In genomic region chr3:68997887-68998286, GRCh38 we compare ENCODE assay signal across 22 cellular contexts. TPM values are rescaled to one million over a fixed set of nuclear protein-coding genes. Genes with fewer than 3 reads are reported as not detected.
DNase-seq lines count a peak whose midpoint lies in the region; ATAC-seq and TF ChIP-seq lines count a peak whose summit lies in the region.
"Had no signal": no experiment of that assay in that cellular context is flagged by ENCODE, and none has a peak within 500 bp of the region (broad histone marks: within the 10 kb centered on the region; RNA-seq: fewer than 3 reads in every experiment).

No MANE protein-coding gene starts in this region.

- peak; percentile 86 for ATAC-seq in activated CD8-positive, alpha-beta memory T cell treated with anti-CD3 and anti-CD28 coated beads, Interleukin-2, amount 10 ng/mL, durations not matched to agents 7 days and 5 days
- ATAC-seq in HG03439 (IDR thresholded peaks at IDR 0.05; ENCODE audit: unreplicated experiment): peak; percentile 87
- peak; percentile 72 for ATAC-seq in central memory CD8-positive, alpha-beta T cell (replicated peaks; ENCODE audit: extremely low read depth, poor library complexity, severe bottlenecking)
- peak; percentile 94 for ATAC-seq in stimulated activated effector memory CD8-positive, alpha-beta T cell treated with anti-CD3 and anti-CD28 coated beads, Interleukin-12 subunit alpha, Interleukin-12 subunit beta, amount 100 ng/mL, for 72 hours
- ATAC-seq: A549; SK-N-SH treated with all-trans-retinoic acid at 6 μM for 48 hours; stimulated activated memory B cell treated with anti-CD40 and anti-IgM and Interleukin-4, amounts not matched to agents 10 μg/mL and 1 μg/mL and 100 μg/mL, for 72 hours had no signal

- no peaks in the 10 kb centered on the region for H3K9me3 Mint-ChIP-seq in activated CD8-positive, alpha-beta memory T cell treated with anti-CD3 and anti-CD28 coated beads, Interleukin-2, amount 10 ng/mL, durations not matched to agents 7 days and 5 days (ENCODE audit: low read depth)
- no peaks in the 10 kb centered on the region for H3K9me3 Mint-ChIP-seq in central memory CD8-positive, alpha-beta T cell
- H3K9me3 Mint-ChIP-seq in stimulated activated effector memory CD8-positive, alpha-beta T cell treated with anti-CD3 and anti-CD28 coated beads, Interleukin-12 subunit alpha, Interleukin-12 subunit beta, amount 100 ng/mL, for 72 hours: no peaks in the 10 kb centered on the region
- no peaks in the 10 kb centered on the region for H3K9me3 Mint-ChIP-seq in Caco-2 (ENCODE audit: unreplicated experiment)
- no peaks in the 10 kb centered on the region for H3K9me3 Mint-ChIP-seq in MCF 10A (ENCODE audit: unreplicated experiment)
- H3K9me3 Mint-ChIP-seq: activated CD4-positive, alpha-beta T cell treated with anti-CD3 and anti-CD28 coated beads, Interleukin-2, amount 10 ng/mL, durations not matched to agents 24 days and 14 days; immature natural killer cell had no signal

- intact Hi-C loops in Caco-2 (cut with micrococcal nuclease; ENCODE audit: unreplicated experiment) (no loop called here), MCF 10A (cut with micrococcal nuclease) (no loop called here)

- peak overlapping the region; percentile 39 for H3K27ac Mint-ChIP-seq in activated CD8-positive, alpha-beta memory T cell treated with anti-CD3 and anti-CD28 coated beads, Interleukin-2, amount 10 ng/mL, durations not matched to agents 7 days and 5 days
- H3K27ac Mint-ChIP-seq in central memory CD8-positive, alpha-beta T cell (ENCODE audit: low read depth): peak overlapping the region; percentile 50
- peak overlapping the region; percentile 74 for H3K27ac Mint-ChIP-seq in stimulated activated effector memory CD8-positive, alpha-beta T cell treated with anti-CD3 and anti-CD28 coated beads, Interleukin-12 subunit alpha, Interleukin-12 subunit beta, amount 100 ng/mL, for 72 hours
- H3K27ac Mint-ChIP-seq in Caco-2 (ENCODE audit: unreplicated experiment): no peak overlapping the region
- no peak overlapping the region for H3K27ac Mint-ChIP-seq in MCF 10A (ENCODE audit: low read depth, unreplicated experiment)
- H3K27ac Mint-ChIP-seq: activated CD4-positive, alpha-beta T cell treated with anti-CD3 and anti-CD28 coated beads, Interleukin-2, amount 10 ng/mL, durations not matched to agents 24 days and 14 days; immature natural killer cell; stimulated activated memory B cell treated with anti-CD40 and anti-IgM and Interleukin-4, amounts not matched to agents 10 μg/mL and 1 μg/mL and 100 μg/mL, for 72 hours had no signal

- H3K36me3 Mint-ChIP-seq in activated CD8-positive, alpha-beta memory T cell treated with anti-CD3 and anti-CD28 coated beads, Interleukin-2, amount 10 ng/mL, durations not matched to agents 7 days and 5 days: peaks cover 54% of the 10 kb centered on the region
- H3K36me3 Mint-ChIP-seq in central memory CD8-positive, alpha-beta T cell (ENCODE audit: insufficient read depth): peaks cover 31% of the 10 kb centered on the region
- peaks cover 82% of the 10 kb centered on the region for H3K36me3 Mint-ChIP-seq in stimulated activated effector memory CD8-positive, alpha-beta T cell treated with anti-CD3 and anti-CD28 coated beads, Interleukin-12 subunit alpha, Interleukin-12 subunit beta, amount 100 ng/mL, for 72 hours
- peaks cover 5% of the 10 kb centered on the region for H3K36me3 Mint-ChIP-seq in Caco-2 (ENCODE audit: insufficient read depth, unreplicated experiment)
- peaks cover 87% of the 10 kb centered on the region for H3K36me3 Mint-ChIP-seq in MCF 10A (ENCODE audit: insufficient read depth, unreplicated experiment)

- DNase-seq in activated CD8-positive, alpha-beta memory T cell treated with anti-CD3 and anti-CD28 coated beads, Interleukin-2, amount 10 ng/mL, durations not matched to agents 7 days and 5 days: no peak
- no peak for DNase-seq in activated CD8-positive, alpha-beta memory T cell treated with anti-CD3 and anti-CD28 coated beads, Interleukin-2, amount 50 U/mL, for 4 hours
- no peak for DNase-seq in central memory CD8-positive, alpha-beta T cell (ENCODE audit: low spot score in 2 of 2)
- no peak for DNase-seq in stimulated activated effector memory CD8-positive, alpha-beta T cell treated with anti-CD3 and anti-CD28 coated beads, Interleukin-12 subunit alpha, Interleukin-12 subunit beta, amount 100 ng/mL, for 72 hours (ENCODE audit: low spot score in 2 of 2)
- no peak for DNase-seq in Caco-2
- DNase-seq in MCF 10A (ENCODE audit: unreplicated experiment): no peak
- no peak for DNase-seq in DMS114 treated with DMSO at 0.1 percent for 48 hours (lab: John Stamatoyannopoulos, UW; ENCODE audit: unreplicated experiment)
- DNase-seq: activated CD4-positive, alpha-beta T cell treated with anti-CD3 and anti-CD28 coated beads, Interleukin-2, amount 10 ng/mL, durations not matched to agents 24 days and 14 days; dorsolateral prefrontal cortex; esophagus squamous epithelium; head of caudate nucleus; immature natural killer cell; NCI-H2227 treated with DMSO at 0.1 percent for 48 hours; nucleus accumbens; T-helper 9 cell had no signal

- H3K4me1 Mint-ChIP-seq in activated CD8-positive, alpha-beta memory T cell treated with anti-CD3 and anti-CD28 coated beads, Interleukin-2, amount 10 ng/mL, durations not matched to agents 7 days and 5 days: peaks cover 16% of the 10 kb centered on the region
- H3K4me1 Mint-ChIP-seq in central memory CD8-positive, alpha-beta T cell: peaks cover 6% of the 10 kb centered on the region
- peaks cover 17% of the 10 kb centered on the region for H3K4me1 Mint-ChIP-seq in stimulated activated effector memory CD8-positive, alpha-beta T cell treated with anti-CD3 and anti-CD28 coated beads, Interleukin-12 subunit alpha, Interleukin-12 subunit beta, amount 100 ng/mL, for 72 hours
- H3K4me1 Mint-ChIP-seq in Caco-2 (ENCODE audit: low read depth, unreplicated experiment) (no peaks in the 10 kb centered on the region), MCF 10A (ENCODE audit: insufficient read depth, unreplicated experiment) (no peaks in the 10 kb centered on the region)
- H3K4me1 Mint-ChIP-seq: immature natural killer cell; stimulated activated memory B cell treated with anti-CD40 and anti-IgM and Interleukin-4, amounts not matched to agents 10 μg/mL and 1 μg/mL and 100 μg/mL, for 72 hours had no signal

- H3K27me3 Mint-ChIP-seq in activated CD8-positive, alpha-beta memory T cell treated with anti-CD3 and anti-CD28 coated beads, Interleukin-2, amount 10 ng/mL, durations not matched to agents 7 days and 5 days: no peaks in the 10 kb centered on the region
- H3K27me3 Mint-ChIP-seq in central memory CD8-positive, alpha-beta T cell: no peaks in the 10 kb centered on the region
- no peaks in the 10 kb centered on the region for H3K27me3 Mint-ChIP-seq in Caco-2 (ENCODE audit: insufficient read depth, unreplicated experiment)
- no peaks in the 10 kb centered on the region for H3K27me3 Mint-ChIP-seq in MCF 10A (ENCODE audit: insufficient read depth, unreplicated experiment)
- H3K27me3 Mint-ChIP-seq: activated CD4-positive, alpha-beta T cell treated with anti-CD3 and anti-CD28 coated beads, Interleukin-2, amount 10 ng/mL, durations not matched to agents 24 days and 14 days; stimulated activated memory B cell treated with anti-CD40 and anti-IgM and Interleukin-4, amounts not matched to agents 10 μg/mL and 1 μg/mL and 100 μg/mL, for 72 hours had no signal

- H3K36me3 ChIP-seq in Caco-2 (ENCODE audit: control insufficient read depth, insufficient read depth, low read length): no peaks in the 10 kb centered on the region
- H3K36me3 ChIP-seq: breast epithelium had no signal

- H3K4me3 Mint-ChIP-seq in activated CD8-positive, alpha-beta memory T cell treated with anti-CD3 and anti-CD28 coated beads, Interleukin-2, amount 10 ng/mL, durations not matched to agents 7 days and 5 days: no peak overlapping the region
- H3K4me3 Mint-ChIP-seq in central memory CD8-positive, alpha-beta T cell: peak overlapping the region; percentile 17
- peak overlapping the region; percentile 41 for H3K4me3 Mint-ChIP-seq in stimulated activated effector memory CD8-positive, alpha-beta T cell treated with anti-CD3 and anti-CD28 coated beads, Interleukin-12 subunit alpha, Interleukin-12 subunit beta, amount 100 ng/mL, for 72 hours
- H3K4me3 Mint-ChIP-seq in Caco-2 (ENCODE audit: unreplicated experiment) (no peak overlapping the region), MCF 10A (ENCODE audit: unreplicated experiment) (no peak overlapping the region)
- H3K4me3 Mint-ChIP-seq: activated CD4-positive, alpha-beta T cell treated with anti-CD3 and anti-CD28 coated beads, Interleukin-2, amount 10 ng/mL, durations not matched to agents 24 days and 14 days; immature natural killer cell; stimulated activated memory B cell treated with anti-CD40 and anti-IgM and Interleukin-4, amounts not matched to agents 10 μg/mL and 1 μg/mL and 100 μg/mL, for 72 hours had no signal

- no peaks in the 10 kb centered on the region for H3K9me3 ChIP-seq in Caco-2
- H3K9me3 ChIP-seq: A549, breast epithelium, esophagus squamous epithelium, right atrium auricular region, tibial nerve had no signal

- BruUV-seq in Caco-2 (replicated peaks; lab: Mats Ljungman, UMichigan) (no TSS peak), MCF 10A (replicated peaks; lab: Mats Ljungman, UMichigan) (no TSS peak)

- H3K27me3 ChIP-seq in Caco-2 (replicated peaks; ENCODE audit: control insufficient read depth, insufficient read depth, low read length): no peaks in the 10 kb centered on the region
- H3K27me3 ChIP-seq: breast epithelium, dorsolateral prefrontal cortex, esophagus squamous epithelium, right atrium auricular region, tibial nerve had no signal

- TF ChIP-seq CTCF in Caco-2 (IDR thresholded peaks at IDR 0.05; ENCODE audit: insufficient read depth in 1 of 2, low read depth in 1 of 2, low read length in 1 of 2, severe bottlenecking in 1 of 2, unreplicated experiment in 1 of 2) (no peak), MCF 10A (IDR thresholded peaks at IDR 0.05; ENCODE audit: unreplicated experiment) (no peak)

- H3K4me3 ChIP-seq in Caco-2 (ENCODE audit: low read depth, low read length): no peak overlapping the region
- H3K4me3 ChIP-seq: A549, breast epithelium, dorsolateral prefrontal cortex, esophagus squamous epithelium, right atrium auricular region, tibial nerve had no signal

- H3K4me1 ChIP-seq in Caco-2: no peaks in the 10 kb centered on the region
- H3K4me1 ChIP-seq: A549, breast epithelium had no signal

- CTCF ChIA-PET in activated CD8-positive, alpha-beta memory T cell treated with anti-CD3 and anti-CD28 coated beads, Interleukin-2, amount 10 ng/mL, durations not matched to agents 7 days and 5 days (lab: Charles Lee): no interaction called here
- CTCF ChIA-PET in Caco-2 (lab: Charles Lee): no interaction called here
- CTCF ChIA-PET in MCF 10A (lab: Yijun Ruan, JAX): no interaction called here

- POLR2A ChIA-PET in Caco-2 (lab: Charles Lee) (no interaction called here), MCF 10A (lab: Yijun Ruan, JAX) (no interaction called here)

RNA-seq across cellular contexts. Expression of gene EOGT, which starts 15.6 kb away (rescaled TPM):
- total RNA-seq in activated CD8-positive, alpha-beta memory T cell treated with anti-CD3 and anti-CD28 coated beads, Interleukin-2, amount 10 ng/mL, durations not matched to agents 7 days and 5 days: 10 to 100 TPM; 15.4 to 15.5 TPM
- 16.1 and 17.1 TPM in 2 replicates for total RNA-seq in Caco-2 (2022)
- total RNA-seq in MCF 10A (2022): 40.9 and 41.7 TPM in 2 replicates

RNA-seq across cellular contexts. Expression of gene TMF1, which starts 54.2 kb away (rescaled TPM):
- total RNA-seq in activated CD8-positive, alpha-beta memory T cell treated with anti-CD3 and anti-CD28 coated beads, Interleukin-2, amount 10 ng/mL, durations not matched to agents 7 days and 5 days: 10 to 100 TPM; 47.5 to 49.5 TPM
- 30.2 and 35.0 TPM in 2 replicates for total RNA-seq in Caco-2 (2022)
- total RNA-seq in MCF 10A (2022): 50.2 and 52.4 TPM in 2 replicates

Comparison
In these comparisons a context has a peak if more than half of its experiments do, and no peak if none do; other contexts are left out.
1. H3K27ac Mint-ChIP-seq: peak in activated CD8-positive, alpha-beta memory T cell treated with anti-CD3 and anti-CD28 coated beads, Interleukin-2, amount 10 ng/mL, durations not matched to agents 7 days and 5 days (single experiment), central memory CD8-positive, alpha-beta T cell (single experiment) and stimulated activated effector memory CD8-positive, alpha-beta T cell treated with anti-CD3 and anti-CD28 coated beads, Interleukin-12 subunit alpha, Interleukin-12 subunit beta, amount 100 ng/mL, for 72 hours (single experiment); none in Caco-2 (single experiment) and MCF 10A (single experiment).
2. H3K4me3 Mint-ChIP-seq: peak in central memory CD8-positive, alpha-beta T cell (single experiment) and stimulated activated effector memory CD8-positive, alpha-beta T cell treated with anti-CD3 and anti-CD28 coated beads, Interleukin-12 subunit alpha, Interleukin-12 subunit beta, amount 100 ng/mL, for 72 hours (single experiment); none in activated CD8-positive, alpha-beta memory T cell treated with anti-CD3 and anti-CD28 coated beads, Interleukin-2, amount 10 ng/mL, durations not matched to agents 7 days and 5 days (single experiment), Caco-2 (single experiment) and MCF 10A (single experiment).
3. Peak in every context shown above with its lines, with median percentiles within 50 percentile points of each other: ATAC-seq.